31 cellular contexts compared by ENCODE assay signal in genomic region chr4:26579169-26579568, GRCh38. TPM values are rescaled to one million over a fixed set of nuclear protein-coding genes. Genes with fewer than 3 reads are reported as not detected.
A peak's percentile ranks its signal among the peaks of the same experiment; 100 is the strongest.
DNase-seq lines count a peak whose midpoint lies in the region; ATAC-seq, FAIRE-seq and TF ChIP-seq lines count a peak whose summit lies in the region.
"Had no signal": no experiment of that assay in that cellular context is flagged by ENCODE, and none has a peak within 500 bp of the region (broad histone marks: within the 10 kb centered on the region; RNA-seq: fewer than 3 reads in every experiment).

No MANE protein-coding gene starts in this region.

- H3K27me3 ChIP-seq in K562 (ENCODE audit: control insufficient read depth in 2 of 2, insufficient read depth in 2 of 2, low read length in 2 of 2) (no peaks in the 10 kb centered on the region), smooth muscle cell (ENCODE audit: low read depth) (no peaks in the 10 kb centered on the region), body of pancreas (no peaks in the 10 kb centered on the region)
- H3K27me3 ChIP-seq: BLaER1; BLaER1 treated with 17β-estradiol and CSF1 and Interleukin-3, amounts not matched to agents 10 nM and 100 nM had no signal

- no TSS peak for BruUV-seq in K562 (replicated peaks; lab: Mats Ljungman, UMichigan)

- TF ChIP-seq POLR2A in K562 (conservative IDR thresholded peaks at IDR 0.05) (no peak), body of pancreas (IDR thresholded peaks at IDR 0.05) (no peak)

- H3K36me3 ChIP-seq in K562 (ENCODE audit: control insufficient read depth, insufficient read depth, low read length) (no peaks in the 10 kb centered on the region), smooth muscle cell (ENCODE audit: low read depth) (no peaks in the 10 kb centered on the region), body of pancreas (replicated peaks in 1 of 2; ENCODE audit: insufficient read depth in 1 of 2, low read depth in 2 of 2) (no peaks in the 10 kb centered on the region)
- H3K36me3 ChIP-seq: BE2C; BLaER1; BLaER1 treated with 17β-estradiol and CSF1 and Interleukin-3, amounts not matched to agents 10 nM and 100 nM had no signal

- H3K27ac ChIP-seq in K562 (ENCODE audit: extremely low read depth, low read depth, low read length) (no peak overlapping the region), smooth muscle cell (ENCODE audit: low read depth) (no peak overlapping the region), body of pancreas (no peak overlapping the region)
- H3K27ac ChIP-seq: 22Rv1; A549; BLaER1; BLaER1 treated with 17β-estradiol and CSF1 and Interleukin-3, amounts not matched to agents 10 nM and 100 nM; C4-2B had no signal

- no peak for FAIRE-seq in K562 (lab: Jason Lieb, UNC)
- FAIRE-seq: A204.1, A549, D721Med had no signal

- intact Hi-C loops in K562 (cut with micrococcal nuclease) (no loop called here), body of pancreas (cut with DNase I) (no loop called here)

- H2AFZ ChIP-seq in K562 (ENCODE audit: low read depth, low read length), result peak overlapping the region; percentile 28; the same call in 1 of the 2 replicates
- H2AFZ ChIP-seq in smooth muscle cell (ENCODE audit: low read depth), result peak overlapping the region; percentile 56

- no peak overlapping the region for H3K4me2 ChIP-seq in K562 (ENCODE audit: insufficient read depth, low read length)
- no peak overlapping the region for H3K4me2 ChIP-seq in smooth muscle cell
- H3K4me2 ChIP-seq: A549; BLaER1; BLaER1 treated with 17β-estradiol and CSF1 and Interleukin-3, amounts not matched to agents 10 nM and 100 nM had no signal

- H3K79me2 ChIP-seq in K562 (ENCODE audit: control insufficient read depth, insufficient read depth, low read length) (no peaks in the 10 kb centered on the region), smooth muscle cell (ENCODE audit: low read depth) (peaks cover under 1% of the 10 kb centered on the region)

- in situ Hi-C loops in K562 (cut with MboI), result no loop called here

- no peaks in the 10 kb centered on the region for H4K20me1 ChIP-seq in K562 (replicated peaks; ENCODE audit: control insufficient read depth, insufficient read depth, low read length)
- no peaks in the 10 kb centered on the region for H4K20me1 ChIP-seq in smooth muscle cell (ENCODE audit: low read depth)
- H4K20me1 ChIP-seq: BLaER1; BLaER1 treated with 17β-estradiol and CSF1 and Interleukin-3, amounts not matched to agents 10 nM and 100 nM had no signal

- H3K9me1 ChIP-seq in K562 (ENCODE audit: control insufficient read depth, insufficient read depth, low read length), result no peaks in the 10 kb centered on the region

- POLR2A ChIA-PET in K562 (lab: Yijun Ruan, JAX), result interaction anchor here (0.8 kb wide), 1 partner anchor 209 kb away, joined by 3 read pairs; no protein-coding TSS in a partner anchor

- ATAC-seq in K562, result no peak
- ATAC-seq in GM21367 (IDR thresholded peaks at IDR 0.05; ENCODE audit: unreplicated experiment), result no peak
- ATAC-seq in body of pancreas, result no peak
- ATAC-seq: A549; CD8-positive, alpha-beta T cell had no signal

- peaks cover 3 to 4% of the 10 kb centered on the region in 2 experiments; a peak in 4 of 5 replicates for H3K4me1 ChIP-seq in K562 (replicated peaks in 1 of 2; ENCODE audit: control insufficient read depth in 2 of 2, insufficient read depth in 2 of 2, low read length in 2 of 2)
- no peaks in the 10 kb centered on the region for H3K4me1 ChIP-seq in smooth muscle cell (ENCODE audit: low read depth)
- H3K4me1 ChIP-seq in body of pancreas, result peaks cover 9% of the 10 kb centered on the region
- H3K4me1 ChIP-seq: BE2C had no signal

- DNase-seq in K562 (ENCODE audit: extremely low read depth in 1 of 4, low spot score in 3 of 4), result no peak
- DNase-seq in smooth muscle cell (lab: John Stamatoyannopoulos, UW; ENCODE audit: unreplicated experiment), result no peak
- no peak for DNase-seq in body of pancreas
- DNase-seq: 8988T; ACHN; AML-193; BE2C; C1 segment of cervical spinal cord; Caco-2; Calu3; CD4-positive, alpha-beta memory T cell; CD4-positive, alpha-beta T cell; CD4-positive, CD25-positive, alpha-beta regulatory T cell; CD8-positive, alpha-beta memory T cell; CD8-positive, alpha-beta T cell; COR-L47; DMS 273 treated with DMSO at 0.1 percent for 48 hours; DMS153; DMS53; DMS79; DMS79 treated with DMSO at 0.1 percent for 48 hours; DND-41; EL had no signal

- CTCF ChIA-PET in K562 (lab: Yijun Ruan, JAX; ENCODE audit: low intra/inter-chr PET ratio), result no interaction called here

- H3K9me3 ChIP-seq in K562 (replicated peaks; ENCODE audit: control insufficient read depth, insufficient read depth, low read depth, low read length) (no peaks in the 10 kb centered on the region; the same call in 1 of the 2 replicates), smooth muscle cell (replicated peaks; ENCODE audit: low read depth) (no peaks in the 10 kb centered on the region), body of pancreas (no peaks in the 10 kb centered on the region)
- H3K9me3 ChIP-seq: A549; BE2C; BLaER1; BLaER1 treated with 17β-estradiol and CSF1 and Interleukin-3, amounts not matched to agents 10 nM and 100 nM; Caco-2 had no signal

- H3K9ac ChIP-seq in K562 (ENCODE audit: insufficient read depth in 1 of 2, low read depth in 2 of 2, low read length in 2 of 2), result no peak overlapping the region
- H3K9ac ChIP-seq in smooth muscle cell (ENCODE audit: low read depth), result no peak overlapping the region
- H3K9ac ChIP-seq: BLaER1; BLaER1 treated with 17β-estradiol and CSF1 and Interleukin-3, amounts not matched to agents 10 nM and 100 nM had no signal

- TF ChIP-seq RAD21 in K562 (CRISPR knock-in tag; conservative IDR thresholded peaks at IDR 0.05 in 1 of 2, IDR thresholded peaks at IDR 0.05 in 1 of 2), result no peak

- H3K4me3 ChIP-seq in K562, result no peak overlapping the region
- H3K4me3 ChIP-seq in smooth muscle cell, result no peak overlapping the region
- H3K4me3 ChIP-seq in body of pancreas, result no peak overlapping the region
- H3K4me3 ChIP-seq: A549; BLaER1; BLaER1 treated with 17β-estradiol and CSF1 and Interleukin-3, amounts not matched to agents 10 nM and 100 nM had no signal

- WGBS in K562 (ENCODE audit: insufficient coverage, low coverage, missing lambda C conversion rate), result 20% methylated on average over 5 of the region's 5 CpGs
- WGBS in smooth muscle cell (ENCODE audit: low lambda C conversion rate), result 87% methylated on average over 5 of the region's 5 CpGs
- WGBS in body of pancreas, 2 donors, result 86 to 88% methylated on average over 5 of the region's 5 CpGs

- TF ChIP-seq EP300 in K562 (IDR thresholded peaks at IDR 0.05; ENCODE audit: low read length), result no peak

- no peaks in the 10 kb centered on the region for H3F3A ChIP-seq in smooth muscle cell (ENCODE audit: low read depth)

- TF ChIP-seq CTCF in K562 (IDR thresholded peaks at IDR 0.05 in 2 of 3, conservative IDR thresholded peaks at IDR 0.05 in 1 of 3; ENCODE audit: insufficient read depth in 2 of 3, low read depth in 1 of 3, low read length in 3 of 3), result no peak
- TF ChIP-seq CTCF in smooth muscle cell (IDR thresholded peaks at IDR 0.05; ENCODE audit: borderline replicate concordance, insufficient read depth, poor library complexity, severe bottlenecking), result no peak
- no peak for TF ChIP-seq CTCF in body of pancreas (IDR thresholded peaks at IDR 0.05)

TF ChIP-seq in K562, 482 proteins besides CTCF, POLR2A, EP300 and RAD21 (continues in another document):
- TF ChIP-seq PKNOX1 (IDR thresholded peaks at IDR 0.05), result peak; percentile 72
- 0 out of 2 replicates have a peak, but pooled peaks have one; percentile 13 for TF ChIP-seq RAD51 (IDR thresholded peaks at IDR 0.05; ENCODE audit: borderline replicate concordance, low read depth)
- no peak for TF ChIP-seq ZNF436 (CRISPR knock-in tag; IDR thresholded peaks at IDR 0.05)
- TF ChIP-seq ILF3 (IDR thresholded peaks at IDR 0.05; ENCODE audit: borderline replicate concordance), result no peak

RNA-seq across cellular contexts. Expression of gene TBC1D19, which starts 4.7 kb away (rescaled TPM):
- 8.4 and 24.8 TPM in 2 replicates for total RNA-seq in K562 (2011; cell fraction: chromatin; rRNA removed; ENCODE audit: low replicate concordance)
- 4.7 and 5.9 TPM in 2 replicates for total RNA-seq in K562 (2011; cell fraction: nucleolus; rRNA removed)
- total RNA-seq in K562 (2011; cell fraction: nucleoplasm; rRNA removed), result 6.4 and 7.8 TPM in 2 replicates
- 2.9 and 3.6 TPM in 2 replicates for total RNA-seq in K562 (2014; rRNA removed)
- total RNA-seq in K562 (2014; rRNA removed; fragmentation: Illumina TruSeq; extraction: Trizol), result 4.9 and 6.2 TPM in 2 replicates
- 4.9 and 5.6 TPM in 2 replicates for total RNA-seq in K562 (2015; rRNA removed; fragmentation: Illumina TruSeq; extraction: Trizol)
- 3.2 and 3.5 TPM in 2 replicates for total RNA-seq in K562 (2021)
- polyA plus RNA-seq in K562 (2011; rRNA removed), result 3.7 and 4.7 TPM in 2 replicates
- polyA plus RNA-seq in K562 (2011; cell fraction: cytosol; rRNA removed), result 1.1 and 2.6 TPM in 2 replicates
- 2.6 and 4.7 TPM in 2 replicates for polyA plus RNA-seq in K562 (2011; cell fraction: nucleus; rRNA removed)
- 1.8 and 3.9 TPM in 2 replicates for polyA plus RNA-seq in K562 (2012)
- 3.1 and 3.7 TPM in 2 replicates for polyA plus RNA-seq in K562 (2014; fragmentation: Illumina TruSeq; extraction: Trizol)
- 1 to 10 TPM in 1 of 2 experiments, under 1 TPM in 1; 0.73 to 1.1 TPM for polyA plus RNA-seq in K562 (2014; fragmentation: Nextera tagmentation; extraction: Ambion mirVana)
- 2.8 and 4.7 TPM in 2 replicates for polyA plus RNA-seq in K562 (2014; rRNA removed)
- polyA minus RNA-seq in K562 (2011; rRNA and poly(A)+ RNA removed), result 6.9 and 8.8 TPM in 2 replicates
- polyA minus RNA-seq in K562 (2011; cell fraction: cytosol; rRNA and poly(A)+ RNA removed), result 2.2 and 3.5 TPM in 2 replicates
- 8.5 and 17.3 TPM in 2 replicates for polyA minus RNA-seq in K562 (2011; cell fraction: nucleus; rRNA and poly(A)+ RNA removed)
- total RNA-seq in smooth muscle cell, result 33.8 and 47.8 TPM in 2 replicates
- polyA plus RNA-seq in smooth muscle cell, result 15.6 and 19.2 TPM in 2 replicates
- 10 to 100 TPM; 22.8 to 30.7 TPM for total RNA-seq in body of pancreas
